Comparison of ENCODE assay signal across 9 cellular contexts in genomic region chr15:40928351-40928974, GRCh38. TPM values are rescaled to one million over a fixed set of nuclear protein-coding genes. Genes with fewer than 3 reads are reported as not detected.
DNase-seq lines count a peak whose midpoint lies in the region; ATAC-seq and TF ChIP-seq lines count a peak whose summit lies in the region.
"Had no signal": no experiment of that assay in that cellular context is flagged by ENCODE, and none has a peak within 500 bp of the region (broad histone marks: within the 10 kb centered on the region; RNA-seq: fewer than 3 reads in every experiment).

No MANE protein-coding gene starts in this region.

- ATAC-seq in GM19023 (IDR thresholded peaks at IDR 0.05; ENCODE audit: unreplicated experiment) (no peak), GM18870 (IDR thresholded peaks at IDR 0.05; ENCODE audit: unreplicated experiment) (no peak)

- POLR2A ChIA-PET in activated CD4-positive, alpha-beta memory T cell treated with anti-CD3 and anti-CD28 coated beads, Interleukin-2, amount 10 ng/mL, durations not matched to agents 7 days and 5 days (lab: Charles Lee): interaction anchor here (0.6 to 2.2 kb wide), 7 partner anchors 12 to 188 kb away, joined by 3 to 10 read pairs (median 3); partner anchors contain the start of genes INO80 and VPS18

- H3K36me3 Mint-ChIP-seq in CD14-positive monocyte: peaks cover 11 to 15% of the 10 kb centered on the region in 2 donors
- H3K36me3 Mint-ChIP-seq in activated CD4-positive, alpha-beta memory T cell treated with anti-CD3 and anti-CD28 coated beads, Interleukin-2, amount 10 ng/mL, durations not matched to agents 7 days and 5 days (ENCODE audit: low read depth): no peaks in the 10 kb centered on the region
- H3K36me3 Mint-ChIP-seq in immature natural killer cell: peaks cover 0 to 4% (median 0%) of the 10 kb centered on the region in 3 donors

- H3K4me1 ChIP-seq in suprapubic skin: peaks cover 57% of the 10 kb centered on the region

- H3K4me1 Mint-ChIP-seq in CD14-positive monocyte (peaks cover 55% of the 10 kb centered on the region), immature natural killer cell (peaks cover 58% of the 10 kb centered on the region in 2 donors)
- H3K4me1 Mint-ChIP-seq in activated CD4-positive, alpha-beta memory T cell treated with anti-CD3 and anti-CD28 coated beads, Interleukin-2, amount 10 ng/mL, durations not matched to agents 7 days and 5 days: peaks cover 47% of the 10 kb centered on the region

- WGBS in suprapubic skin: 0% methylated on average over 15 of the region's 34 CpGs

- H3K9me3 Mint-ChIP-seq in CD14-positive monocyte (peaks cover 0 to 40% (median 15%) of the 10 kb centered on the region in 7 donors), immature natural killer cell (no peaks in the 10 kb centered on the region)
- H3K9me3 Mint-ChIP-seq in activated CD4-positive, alpha-beta memory T cell treated with anti-CD3 and anti-CD28 coated beads, Interleukin-2, amount 10 ng/mL, durations not matched to agents 7 days and 5 days: no peaks in the 10 kb centered on the region

- H3K27ac Mint-ChIP-seq in CD14-positive monocyte (no peak overlapping the region), immature natural killer cell (no peak overlapping the region)
- H3K27ac Mint-ChIP-seq in activated CD4-positive, alpha-beta memory T cell treated with anti-CD3 and anti-CD28 coated beads, Interleukin-2, amount 10 ng/mL, durations not matched to agents 7 days and 5 days: no peak overlapping the region

- peak overlapping the region; percentile 65 for H3K4me3 ChIP-seq in suprapubic skin

- H3K27ac ChIP-seq in suprapubic skin: no peak overlapping the region

- TF ChIP-seq EP300 in suprapubic skin (IDR thresholded peaks at IDR 0.05): no peak

- H3K27me3 Mint-ChIP-seq in CD14-positive monocyte (ENCODE audit: low read depth in 3 of 3) (peaks cover 88 to 93% (median 90%) of the 10 kb centered on the region in 3 donors), immature natural killer cell (ENCODE audit: low read depth in 3 of 3) (peaks cover 13 to 27% (median 26%) of the 10 kb centered on the region in 3 donors)
- H3K27me3 Mint-ChIP-seq in activated CD4-positive, alpha-beta memory T cell treated with anti-CD3 and anti-CD28 coated beads, Interleukin-2, amount 10 ng/mL, durations not matched to agents 7 days and 5 days: peaks cover 77% of the 10 kb centered on the region

- no peaks in the 10 kb centered on the region for H3K9me3 ChIP-seq in suprapubic skin

- intact Hi-C loops in CD14-positive monocyte (cut with micrococcal nuclease): loop anchor here in 1 of 2 donors (2.0 kb wide), 1 partner anchor 18 kb away; no protein-coding TSS in a partner anchor

- peak overlapping the region; percentile 72 to 88 for H3K4me3 Mint-ChIP-seq in CD14-positive monocyte
- H3K4me3 Mint-ChIP-seq in activated CD4-positive, alpha-beta memory T cell treated with anti-CD3 and anti-CD28 coated beads, Interleukin-2, amount 10 ng/mL, durations not matched to agents 7 days and 5 days: peak overlapping the region; percentile 50
- peak overlapping the region; percentile 69 to 83 (median 81) for H3K4me3 Mint-ChIP-seq in immature natural killer cell

- DNase-seq in CD14-positive monocyte (ENCODE audit: low spot score) (no peak), LoVo (ENCODE audit: low spot score) (peak; percentile 49), immature natural killer cell (no peak), suprapubic skin (ENCODE audit: low spot score in 2 of 2) (no peak), SIG-M5 (lab: John Stamatoyannopoulos, UW) (no peak)
- DNase-seq in activated CD4-positive, alpha-beta memory T cell treated with anti-CD3 and anti-CD28 coated beads, Interleukin-2, amount 10 ng/mL, durations not matched to agents 7 days and 5 days: no peak

- H3K27me3 ChIP-seq in suprapubic skin: peaks cover 79% of the 10 kb centered on the region

- TF ChIP-seq POLR2A in suprapubic skin (IDR thresholded peaks at IDR 0.05): no peak

- no peaks in the 10 kb centered on the region for H3K36me3 ChIP-seq in suprapubic skin

- CTCF ChIA-PET in activated CD4-positive, alpha-beta memory T cell treated with anti-CD3 and anti-CD28 coated beads, Interleukin-2, amount 10 ng/mL, durations not matched to agents 7 days and 5 days (lab: Charles Lee): interaction anchor here (0.6 to 1.6 kb wide), 7 partner anchors 13 to 257 kb away, joined by 3 to 6 read pairs (median 3); partner anchors contain the start of gene VPS18

- no peak for TF ChIP-seq CTCF in CD14-positive monocyte (IDR thresholded peaks at IDR 0.05)
- no peak for TF ChIP-seq CTCF in suprapubic skin (IDR thresholded peaks at IDR 0.05)

RNA-seq across cellular contexts. Expression of gene DLL4, which starts 0.7 kb away (rescaled TPM):
- polyA plus RNA-seq in CD14-positive monocyte: not detected
- not detected for total RNA-seq in activated CD4-positive, alpha-beta memory T cell treated with anti-CD3 and anti-CD28 coated beads, Interleukin-2, amount 10 ng/mL, durations not matched to agents 7 days and 5 days
- not detected for polyA plus RNA-seq in immature natural killer cell
- 1 to 10 TPM in 3 of 4 donors, under 1 TPM in 1; 0.47 to 5.3 (median 2.6) TPM for total RNA-seq in suprapubic skin

RNA-seq across cellular contexts. Expression of gene CHAC1, which starts 24.8 kb away (rescaled TPM):
- not detected for polyA plus RNA-seq in CD14-positive monocyte
- total RNA-seq in activated CD4-positive, alpha-beta memory T cell treated with anti-CD3 and anti-CD28 coated beads, Interleukin-2, amount 10 ng/mL, durations not matched to agents 7 days and 5 days: 10 to 100 TPM; 20.3 to 22.0 TPM
- polyA plus RNA-seq in immature natural killer cell: under 1 TPM in 1 of 3 donors, not detected in 2; 0.77 TPM
- 1 to 10 TPM in 3 of 4 donors, not detected in 1; 2.6 to 10.0 (median 3.3) TPM for total RNA-seq in suprapubic skin

RNA-seq across cellular contexts. Expression of gene VPS18, which starts 34.2 kb away (rescaled TPM):
- polyA plus RNA-seq in CD14-positive monocyte (10 to 100 TPM; 21.8 to 22.8 TPM), immature natural killer cell (10 to 100 TPM; 20.8 to 36.8 (median 35.3) TPM)
- total RNA-seq in activated CD4-positive, alpha-beta memory T cell treated with anti-CD3 and anti-CD28 coated beads, Interleukin-2, amount 10 ng/mL, durations not matched to agents 7 days and 5 days: 10 to 100 TPM; 16.3 to 17.1 TPM
- total RNA-seq in suprapubic skin: 10 to 100 TPM; 15.0 to 24.9 (median 19.7) TPM

RNA-seq across cellular contexts. Expression of gene RHOV, which starts 54.4 kb away (rescaled TPM):
- polyA plus RNA-seq in CD14-positive monocyte (not detected), immature natural killer cell (not detected)
- not detected for total RNA-seq in activated CD4-positive, alpha-beta memory T cell treated with anti-CD3 and anti-CD28 coated beads, Interleukin-2, amount 10 ng/mL, durations not matched to agents 7 days and 5 days
- 10 to 100 TPM; 46.9 to 96.3 (median 79.7) TPM for total RNA-seq in suprapubic skin
- polyA plus RNA-seq: liver had no signal
